In genomic region chr10:114445332-114445731, GRCh38 we compare ENCODE assay signal across 20 cellular contexts. TPM values are rescaled to one million over a fixed set of nuclear protein-coding genes. Genes with fewer than 3 reads are reported as not detected.
A peak's percentile ranks its signal among the peaks of the same experiment; 100 is the strongest.
DNase-seq lines count a peak whose midpoint lies in the region; ATAC-seq lines count a peak whose summit lies in the region.
"Had no signal": no experiment of that assay in that cellular context is flagged by ENCODE, and none has a peak within 500 bp of the region (broad histone marks: within the 10 kb centered on the region; RNA-seq: fewer than 3 reads in every experiment).

No MANE protein-coding gene starts in this region.

- H3K4me3 Mint-ChIP-seq in stimulated activated naive CD8-positive, alpha-beta T cell treated with anti-CD3 and anti-CD28 coated beads, Interleukin-15, amount 100 ng/mL, for 72 hours = no peak overlapping the region
- H3K4me3 Mint-ChIP-seq in activated T-helper 17 cell treated with anti-CD3 and anti-CD28 coated beads, Interleukin-2, amount 50 U/mL, for 72 hours = no peak overlapping the region
- peak overlapping the region in 1 of 10 donors; percentile 15 for H3K4me3 Mint-ChIP-seq in naive thymus-derived CD8-positive, alpha-beta T cell
- H3K4me3 Mint-ChIP-seq: CD4-positive, alpha-beta memory T cell had no signal

- peak overlapping the region; percentile 87 to 96 for H3K27ac Mint-ChIP-seq in stimulated activated naive CD8-positive, alpha-beta T cell treated with anti-CD3 and anti-CD28 coated beads, Interleukin-15, amount 100 ng/mL, for 72 hours
- H3K27ac Mint-ChIP-seq in activated T-helper 17 cell treated with anti-CD3 and anti-CD28 coated beads, Interleukin-2, amount 50 U/mL, for 72 hours = peak overlapping the region; percentile 11
- H3K27ac Mint-ChIP-seq in naive thymus-derived CD8-positive, alpha-beta T cell = peak overlapping the region; percentile 6 to 91 (median 48)

- POLR2A ChIA-PET in naive thymus-derived CD8-positive, alpha-beta T cell (lab: Charles Lee) = no interaction called here

- no peak for DNase-seq in stimulated activated naive CD8-positive, alpha-beta T cell treated with anti-CD3 and anti-CD28 coated beads, Interleukin-15, amount 100 ng/mL, for 72 hours
- DNase-seq in stimulated activated naive CD8-positive, alpha-beta T cell treated with anti-CD3 and anti-CD28 coated beads, Interleukin-15, Interleukin-2, amounts not matched to agents 100 U/mL and 50 U/mL, for 24 hours = no peak
- no peak for DNase-seq in naive thymus-derived CD8-positive, alpha-beta T cell
- DNase-seq in NCI-H526 treated with DMSO at 0.1 percent for 48 hours (lab: John Stamatoyannopoulos, UW) = no peak
- DNase-seq: ACHN; AML-193; Calu3; CD4-positive, alpha-beta memory T cell; DMS53; EL; KG1; MV-4-11; NCI-H1694 treated with DMSO at 0.1 percent for 48 hours; NCI-H510A; NCI-H774; OCI-M1; Right ventricle myocardium superior had no signal

- H3K4me1 Mint-ChIP-seq in stimulated activated naive CD8-positive, alpha-beta T cell treated with anti-CD3 and anti-CD28 coated beads, Interleukin-15, amount 100 ng/mL, for 72 hours = peaks cover 4% of the 10 kb centered on the region
- H3K4me1 Mint-ChIP-seq in activated T-helper 17 cell treated with anti-CD3 and anti-CD28 coated beads, Interleukin-2, amount 50 U/mL, for 72 hours = no peaks in the 10 kb centered on the region
- H3K4me1 Mint-ChIP-seq in naive thymus-derived CD8-positive, alpha-beta T cell = peaks cover 0 to 12% (median under 1%) of the 10 kb centered on the region in 4 donors

- ATAC-seq in stimulated activated naive CD8-positive, alpha-beta T cell treated with anti-CD3 and anti-CD28 coated beads, Interleukin-15, amount 100 ng/mL, for 72 hours = no peak
- ATAC-seq in stimulated activated naive CD8-positive, alpha-beta T cell treated with anti-CD3 and anti-CD28 coated beads, Interleukin-15, Interleukin-2, amounts not matched to agents 100 U/mL and 50 U/mL, for 24 hours = no peak
- ATAC-seq in activated T-helper 17 cell treated with anti-CD3 and anti-CD28 coated beads, Interleukin-2, amount 50 U/mL, for 72 hours (replicated peaks) = no peak
- no peak for ATAC-seq in naive thymus-derived CD8-positive, alpha-beta T cell
- no peak for ATAC-seq in HG02973 (IDR thresholded peaks at IDR 0.05; ENCODE audit: unreplicated experiment)
- ATAC-seq in GM18907 (IDR thresholded peaks at IDR 0.05; ENCODE audit: unreplicated experiment) = no peak

- no peaks in the 10 kb centered on the region for H3K27me3 Mint-ChIP-seq in stimulated activated naive CD8-positive, alpha-beta T cell treated with anti-CD3 and anti-CD28 coated beads, Interleukin-15, amount 100 ng/mL, for 72 hours
- no peaks in the 10 kb centered on the region for H3K27me3 Mint-ChIP-seq in activated T-helper 17 cell treated with anti-CD3 and anti-CD28 coated beads, Interleukin-2, amount 50 U/mL, for 72 hours
- H3K27me3 Mint-ChIP-seq in naive thymus-derived CD8-positive, alpha-beta T cell = no peaks in the 10 kb centered on the region
- H3K27me3 Mint-ChIP-seq: CD4-positive, alpha-beta memory T cell had no signal

- no peaks in the 10 kb centered on the region for H3K9me3 Mint-ChIP-seq in stimulated activated naive CD8-positive, alpha-beta T cell treated with anti-CD3 and anti-CD28 coated beads, Interleukin-15, amount 100 ng/mL, for 72 hours
- no peaks in the 10 kb centered on the region for H3K9me3 Mint-ChIP-seq in activated T-helper 17 cell treated with anti-CD3 and anti-CD28 coated beads, Interleukin-2, amount 50 U/mL, for 72 hours
- H3K9me3 Mint-ChIP-seq in naive thymus-derived CD8-positive, alpha-beta T cell = no peaks in the 10 kb centered on the region
- H3K9me3 Mint-ChIP-seq: CD4-positive, alpha-beta memory T cell had no signal

- peaks cover 93% of the 10 kb centered on the region for H3K36me3 Mint-ChIP-seq in activated T-helper 17 cell treated with anti-CD3 and anti-CD28 coated beads, Interleukin-2, amount 50 U/mL, for 72 hours (ENCODE audit: low read depth)
- H3K36me3 Mint-ChIP-seq in naive thymus-derived CD8-positive, alpha-beta T cell = peaks cover 10 to 97% (median 18%) of the 10 kb centered on the region in 3 donors

RNA-seq across cellular contexts. Expression of gene AFAP1L2, which starts 41.0 kb away (rescaled TPM):
- 1 to 10 TPM; 1.1 to 1.7 TPM for total RNA-seq in activated T-helper 17 cell treated with anti-CD3 and anti-CD28 coated beads, Interleukin-2, amount 50 U/mL, for 72 hours
- total RNA-seq in naive thymus-derived CD8-positive, alpha-beta T cell = 1 to 10 TPM; 1.3 to 1.8 TPM
- 1 to 10 TPM; 1.6 to 2.3 (median 2.2) TPM for polyA plus RNA-seq in naive thymus-derived CD8-positive, alpha-beta T cell

Comparison
In these comparisons a context has a peak if more than half of its experiments do, and no peak if none do; other contexts are left out.
1. H3K27ac Mint-ChIP-seq: peak in every context shown above with its lines; median percentile 92 in stimulated activated naive CD8-positive, alpha-beta T cell treated with anti-CD3 and anti-CD28 coated beads, Interleukin-15, amount 100 ng/mL, for 72 hours; 48 in naive thymus-derived CD8-positive, alpha-beta T cell; 11 in activated T-helper 17 cell treated with anti-CD3 and anti-CD28 coated beads, Interleukin-2, amount 50 U/mL, for 72 hours.